ENCODE assay signal across 22 cellular contexts in genomic region chr2:160737247-160737646, GRCh38.
DNase-seq lines count a peak whose midpoint lies in the region; ATAC-seq and TF ChIP-seq lines count a peak whose summit lies in the region.
"Had no signal": no experiment of that assay in that cellular context is flagged by ENCODE, and none has a peak within 500 bp of the region (broad histone marks: within the 10 kb centered on the region; RNA-seq: fewer than 3 reads in every experiment).

No MANE protein-coding gene starts in this region.

- no peak overlapping the region for H3K4me3 ChIP-seq in PC-3 (ENCODE audit: low read length)
- no peak overlapping the region for H3K4me3 ChIP-seq in choroid plexus epithelial cell (ENCODE audit: low read depth, low read length)
- H3K4me3 ChIP-seq in smooth muscle cell, result no peak overlapping the region
- no peak overlapping the region for H3K4me3 ChIP-seq in heart left ventricle
- H3K4me3 ChIP-seq: MG63 had no signal

- H2AFZ ChIP-seq in PC-3 (ENCODE audit: low read length) (no peak overlapping the region), smooth muscle cell (ENCODE audit: low read depth) (no peak overlapping the region)

- DNase-seq in PC-3, result no peak
- peak; percentile 39 for DNase-seq in choroid plexus epithelial cell (ENCODE audit: low read depth)
- no peak for DNase-seq in neural crest cell (ENCODE audit: low read depth, low spot score)
- no peak for DNase-seq in smooth muscle cell (lab: John Stamatoyannopoulos, UW; ENCODE audit: unreplicated experiment)
- DNase-seq in heart left ventricle, result no peak
- DNase-seq in posterior vena cava (ENCODE audit: low spot score), result no peak
- no peak for DNase-seq in NCI-H2171 (lab: John Stamatoyannopoulos, UW)
- no peak for DNase-seq in AG08395 (ENCODE audit: low spot score)
- DNase-seq: DMS79 treated with DMSO at 0.1 percent for 48 hours; H7; NCI-H1092 treated with DMSO at 0.1 percent for 48 hours; NCI-H146; NCI-H2029 treated with DMSO at 0.1 percent for 48 hours; NCI-H2171 treated with DMSO at 0.1 percent for 48 hours; NCI-H446 treated with DMSO at 0.1 percent for 48 hours; NCI-H69; NK-92 treated with Interleukin-12 subunit alpha and Interleukin-12 subunit beta, amount 100 ng/mL, for 24 hours; OCI-M1; SHP77 had no signal

- CTCF ChIA-PET in PC-3 (lab: Charles Lee), result no interaction called here

- no peaks in the 10 kb centered on the region for H3K36me3 Mint-ChIP-seq in neural crest cell (ENCODE audit: low read depth)

- 72% methylated on average over 4 of the region's 4 CpGs for WGBS in smooth muscle cell (ENCODE audit: low lambda C conversion rate)
- 67 to 74% (median 70%) methylated on average over 4 of the region's 4 CpGs for WGBS in heart left ventricle, 4 donors

- H3K4me1 ChIP-seq in PC-3 (ENCODE audit: insufficient read depth, low read length) (peaks cover 15% of the 10 kb centered on the region), smooth muscle cell (ENCODE audit: low read depth) (no peaks in the 10 kb centered on the region), heart left ventricle (no peaks in the 10 kb centered on the region)

- H3K27me3 Mint-ChIP-seq in neural crest cell (ENCODE audit: low read depth), result no peaks in the 10 kb centered on the region

- H3K79me2 ChIP-seq in PC-3 (ENCODE audit: low read length) (no peaks in the 10 kb centered on the region), smooth muscle cell (ENCODE audit: low read depth) (no peaks in the 10 kb centered on the region)

- no peak overlapping the region for H3K9ac ChIP-seq in PC-3 (ENCODE audit: low read length)
- H3K9ac ChIP-seq in smooth muscle cell (ENCODE audit: low read depth), result no peak overlapping the region

- no peak for TF ChIP-seq POLR2A in heart left ventricle (IDR thresholded peaks at IDR 0.05)

- H3K4me3 Mint-ChIP-seq in neural crest cell, result no peak overlapping the region
- H3K4me3 Mint-ChIP-seq: CD14-positive monocyte had no signal

- POLR2A ChIA-PET in PC-3 (lab: Charles Lee; ENCODE audit: unreplicated experiment), result no interaction called here

- H3F3A ChIP-seq in PC-3 (ENCODE audit: low read length, unreplicated experiment) (no peaks in the 10 kb centered on the region), smooth muscle cell (ENCODE audit: low read depth) (no peaks in the 10 kb centered on the region)

- H3K4me2 ChIP-seq in PC-3 (ENCODE audit: low read length) (no peak overlapping the region), smooth muscle cell (peak overlapping the region; percentile 33)

- no peak for ATAC-seq in PC-3
- no peak for ATAC-seq in heart left ventricle

- H3K27ac ChIP-seq in PC-3 (ENCODE audit: low read length), result peak overlapping the region; percentile 24
- peak overlapping the region; percentile 73 for H3K27ac ChIP-seq in smooth muscle cell (ENCODE audit: low read depth)
- no peak overlapping the region for H3K27ac ChIP-seq in heart left ventricle
- H3K27ac ChIP-seq: HL-60 had no signal

- H3K27me3 ChIP-seq in PC-3 (ENCODE audit: low read length) (no peaks in the 10 kb centered on the region), smooth muscle cell (ENCODE audit: low read depth) (no peaks in the 10 kb centered on the region), heart left ventricle (no peaks in the 10 kb centered on the region)
- H3K27me3 ChIP-seq: MG63 had no signal

- BruUV-seq in PC-3 (replicated peaks; lab: Mats Ljungman, UMichigan), result no TSS peak

- H3K27ac Mint-ChIP-seq in neural crest cell (ENCODE audit: unreplicated experiment), result peak overlapping the region; percentile 36
- H3K27ac Mint-ChIP-seq: CD14-positive monocyte had no signal

- H3K36me3 ChIP-seq in PC-3 (ENCODE audit: low read depth, low read length) (no peaks in the 10 kb centered on the region), smooth muscle cell (ENCODE audit: low read depth) (no peaks in the 10 kb centered on the region), heart left ventricle (no peaks in the 10 kb centered on the region)
- H3K36me3 ChIP-seq: MG63 had no signal

- peaks cover 18% of the 10 kb centered on the region for H3K4me1 Mint-ChIP-seq in neural crest cell

- TF ChIP-seq CTCF in PC-3 (conservative IDR thresholded peaks at IDR 0.05; ENCODE audit: low read depth, low read length) (no peak), choroid plexus epithelial cell (conservative IDR thresholded peaks at IDR 0.05; ENCODE audit: low read depth, low read length) (no peak), neural crest cell (conservative IDR thresholded peaks at IDR 0.05) (no peak), smooth muscle cell (IDR thresholded peaks at IDR 0.05; ENCODE audit: borderline replicate concordance, insufficient read depth, poor library complexity, severe bottlenecking) (no peak), heart left ventricle (IDR thresholded peaks at IDR 0.05) (no peak)

- peaks cover 10% of the 10 kb centered on the region for H3K9me3 Mint-ChIP-seq in neural crest cell

- no peaks in the 10 kb centered on the region for H4K20me1 ChIP-seq in PC-3 (ENCODE audit: low read length)
- H4K20me1 ChIP-seq in smooth muscle cell (ENCODE audit: low read depth), result no peaks in the 10 kb centered on the region

- H3K9me3 ChIP-seq in PC-3 (ENCODE audit: low read length) (no peaks in the 10 kb centered on the region), smooth muscle cell (replicated peaks; ENCODE audit: low read depth) (no peaks in the 10 kb centered on the region), heart left ventricle (no peaks in the 10 kb centered on the region)
- H3K9me3 ChIP-seq: MG63 had no signal

- H3K9me2 ChIP-seq in PC-3 (replicated peaks; ENCODE audit: low read length), result no peaks in the 10 kb centered on the region

- intact Hi-C loops in PC-3 (cut with micrococcal nuclease) (no loop called here), heart left ventricle (cut with DNase I) (no loop called here), posterior vena cava (cut with DNase I) (no loop called here)

Comparison
In these comparisons a context has a peak if more than half of its experiments do, and no peak if none do; other contexts are left out.
1. H3K27ac ChIP-seq: peak in PC-3 (single experiment) and smooth muscle cell (single experiment); none in heart left ventricle (0 of 12).